Comparison of ENCODE assay signal across 14 cellular contexts in the genomic region with DNA sequence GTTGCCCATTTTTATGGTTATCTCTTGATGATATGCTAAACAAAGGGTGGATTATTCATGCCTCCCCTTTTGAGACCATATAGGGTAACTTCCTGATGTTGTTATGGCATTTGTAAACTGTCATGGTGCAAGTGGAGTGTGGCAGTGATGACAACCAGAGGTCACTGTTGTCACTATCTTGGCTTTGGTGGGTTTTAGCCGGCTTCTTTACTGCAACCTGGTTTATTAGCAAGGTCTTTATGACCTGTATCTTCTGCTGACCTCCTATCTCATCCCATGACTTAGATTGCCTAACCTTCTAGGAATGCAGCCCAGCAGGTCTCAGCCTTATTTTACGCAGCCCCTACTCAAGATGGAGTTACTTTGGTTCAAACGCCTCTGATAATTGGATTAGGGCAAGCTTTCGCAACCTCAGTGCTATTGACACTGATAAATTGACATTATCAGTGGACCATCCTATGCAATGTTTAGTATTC. TPM values are rescaled to one million over a fixed set of nuclear protein-coding genes. Genes with fewer than 3 reads are reported as not detected.
DNase-seq lines count a peak whose midpoint lies in the region; ATAC-seq, FAIRE-seq and TF ChIP-seq lines count a peak whose summit lies in the region.
"Had no signal": no experiment of that assay in that cellular context is flagged by ENCODE, and none has a peak within 500 bp of the region (broad histone marks: within the 10 kb centered on the region; RNA-seq: fewer than 3 reads in every experiment).

No MANE protein-coding gene starts in this region.

- H3K79me2 ChIP-seq in Loucy (ENCODE audit: insufficient read depth, low read length) = no peaks in the 10 kb centered on the region
- H3K79me2 ChIP-seq in smooth muscle cell (ENCODE audit: low read depth) = no peaks in the 10 kb centered on the region

- TF ChIP-seq CTCF in Loucy (conservative IDR thresholded peaks at IDR 0.05; ENCODE audit: low read length) = peak; percentile 45
- no peak for TF ChIP-seq CTCF in bronchial epithelial cell (IDR thresholded peaks at IDR 0.05; ENCODE audit: insufficient read depth, low read length, severe bottlenecking)
- peak; percentile 12 for TF ChIP-seq CTCF in smooth muscle cell (IDR thresholded peaks at IDR 0.05; ENCODE audit: borderline replicate concordance, insufficient read depth, poor library complexity, severe bottlenecking)
- no peak for TF ChIP-seq CTCF in osteocyte (IDR thresholded peaks at IDR 0.05)

- peaks cover 1% of the 10 kb centered on the region for H3K36me3 Mint-ChIP-seq in activated CD8-positive, alpha-beta memory T cell treated with anti-CD3 and anti-CD28 coated beads, Interleukin-2, amount 10 ng/mL, durations not matched to agents 7 days and 5 days
- H3K36me3 Mint-ChIP-seq in osteocyte (ENCODE audit: unreplicated experiment) = no peaks in the 10 kb centered on the region
- H3K36me3 Mint-ChIP-seq: activated naive CD8-positive, alpha-beta T cell had no signal

- H3K27me3 ChIP-seq in Loucy (ENCODE audit: insufficient read depth, low read length, poor library complexity, severe bottlenecking) (no peaks in the 10 kb centered on the region), bronchial epithelial cell (ENCODE audit: control insufficient read depth, insufficient read depth, low read length) (no peaks in the 10 kb centered on the region), smooth muscle cell (ENCODE audit: low read depth) (no peaks in the 10 kb centered on the region)
- H3K27me3 ChIP-seq: heart right ventricle had no signal

- peaks cover 27% of the 10 kb centered on the region for H3K4me1 Mint-ChIP-seq in activated CD8-positive, alpha-beta memory T cell treated with anti-CD3 and anti-CD28 coated beads, Interleukin-2, amount 10 ng/mL, durations not matched to agents 7 days and 5 days
- peaks cover 9% of the 10 kb centered on the region for H3K4me1 Mint-ChIP-seq in osteocyte (ENCODE audit: unreplicated experiment)

- ATAC-seq in activated CD8-positive, alpha-beta memory T cell treated with anti-CD3 and anti-CD28 coated beads, Interleukin-2, amount 10 ng/mL, durations not matched to agents 7 days and 5 days = peak; percentile 34
- no peak for ATAC-seq in GM21447 (IDR thresholded peaks at IDR 0.05; ENCODE audit: unreplicated experiment)
- ATAC-seq: A549 had no signal

- H3K9me3 ChIP-seq in Loucy (ENCODE audit: insufficient read depth, low read depth, low read length) = no peaks in the 10 kb centered on the region
- H3K9me3 ChIP-seq in smooth muscle cell (replicated peaks; ENCODE audit: low read depth) = no peaks in the 10 kb centered on the region
- H3K9me3 ChIP-seq: A549, heart right ventricle, neutrophil had no signal

- no peaks in the 10 kb centered on the region for H3K9me2 ChIP-seq in Loucy (replicated peaks; ENCODE audit: low read depth, low read length)

- no peak overlapping the region for H3K4me3 Mint-ChIP-seq in activated CD8-positive, alpha-beta memory T cell treated with anti-CD3 and anti-CD28 coated beads, Interleukin-2, amount 10 ng/mL, durations not matched to agents 7 days and 5 days
- no peak overlapping the region for H3K4me3 Mint-ChIP-seq in osteocyte (ENCODE audit: unreplicated experiment)
- H3K4me3 Mint-ChIP-seq: activated naive CD8-positive, alpha-beta T cell had no signal

- H3K4me2 ChIP-seq in Loucy (ENCODE audit: low read depth, low read length, poor library complexity, severe bottlenecking) (peak overlapping the region; percentile 26), smooth muscle cell (peak overlapping the region; percentile 76)
- H3K4me2 ChIP-seq: A549 had no signal

- H3K4me1 ChIP-seq in Loucy (ENCODE audit: insufficient read depth, low read length, poor library complexity, severe bottlenecking) (peaks cover 15% of the 10 kb centered on the region), smooth muscle cell (ENCODE audit: low read depth) (peaks cover 19% of the 10 kb centered on the region)
- H3K4me1 ChIP-seq: A549 had no signal

- 20% methylated on average over 4 of the region's 4 CpGs for WGBS in smooth muscle cell (ENCODE audit: low lambda C conversion rate)

- no peak overlapping the region for H3K9ac ChIP-seq in Loucy (ENCODE audit: low read depth, low read length, poor library complexity, severe bottlenecking)
- no peak overlapping the region for H3K9ac ChIP-seq in smooth muscle cell (ENCODE audit: low read depth)

- H4K20me1 ChIP-seq in Loucy (ENCODE audit: insufficient read depth, low read length, poor library complexity, severe bottlenecking) (no peaks in the 10 kb centered on the region), smooth muscle cell (ENCODE audit: low read depth) (no peaks in the 10 kb centered on the region)

- H3K36me3 ChIP-seq in Loucy (ENCODE audit: insufficient read depth, low read length) (no peaks in the 10 kb centered on the region), bronchial epithelial cell (ENCODE audit: control insufficient read depth, insufficient read depth, low read length) (no peaks in the 10 kb centered on the region), smooth muscle cell (ENCODE audit: low read depth) (no peaks in the 10 kb centered on the region)
- H3K36me3 ChIP-seq: heart right ventricle, neutrophil had no signal

- CTCF ChIA-PET in activated CD8-positive, alpha-beta memory T cell treated with anti-CD3 and anti-CD28 coated beads, Interleukin-2, amount 10 ng/mL, durations not matched to agents 7 days and 5 days (lab: Charles Lee) = interaction anchor here (0.9 to 7.1 kb wide), 16 partner anchors 10 to 649 kb away, joined by 3 to 68 read pairs (median 6); partner anchors contain the start of genes INPP5F and MCMBP

- H3F3A ChIP-seq in Loucy (ENCODE audit: low read depth) = 0 out of 2 replicates have a peak, but pooled peaks cover 2% of the 10 kb centered on the region
- H3F3A ChIP-seq in smooth muscle cell (ENCODE audit: low read depth) = peaks cover 10% of the 10 kb centered on the region

- H3K4me3 ChIP-seq in Loucy (ENCODE audit: low read length, poor library complexity, severe bottlenecking) (no peak overlapping the region), bronchial epithelial cell (ENCODE audit: low read depth, low read length) (no peak overlapping the region), smooth muscle cell (peak overlapping the region; percentile 39)
- H3K4me3 ChIP-seq: A549, heart right ventricle had no signal

- H2AFZ ChIP-seq in Loucy (ENCODE audit: low read length) (peak overlapping the region; percentile 83; the same call in 1 of the 2 replicates), smooth muscle cell (ENCODE audit: low read depth) (peak overlapping the region; percentile 96)

- FAIRE-seq in bronchial epithelial cell (lab: Jason Lieb, UNC) = no peak
- FAIRE-seq: A549 had no signal

- no peaks in the 10 kb centered on the region for H3K27me3 Mint-ChIP-seq in activated CD8-positive, alpha-beta memory T cell treated with anti-CD3 and anti-CD28 coated beads, Interleukin-2, amount 10 ng/mL, durations not matched to agents 7 days and 5 days
- H3K27me3 Mint-ChIP-seq in osteocyte (ENCODE audit: unreplicated experiment) = no peaks in the 10 kb centered on the region
- H3K27me3 Mint-ChIP-seq: activated naive CD8-positive, alpha-beta T cell had no signal

- H3K27ac ChIP-seq in smooth muscle cell (ENCODE audit: low read depth) = peak overlapping the region; percentile 51
- H3K27ac ChIP-seq: A549, neutrophil had no signal

- no peaks in the 10 kb centered on the region for H3K9me3 Mint-ChIP-seq in activated CD8-positive, alpha-beta memory T cell treated with anti-CD3 and anti-CD28 coated beads, Interleukin-2, amount 10 ng/mL, durations not matched to agents 7 days and 5 days (ENCODE audit: low read depth)
- H3K9me3 Mint-ChIP-seq in osteocyte (ENCODE audit: unreplicated experiment) = no peaks in the 10 kb centered on the region

- no peak overlapping the region for H3K27ac Mint-ChIP-seq in activated CD8-positive, alpha-beta memory T cell treated with anti-CD3 and anti-CD28 coated beads, Interleukin-2, amount 10 ng/mL, durations not matched to agents 7 days and 5 days
- no peak overlapping the region for H3K27ac Mint-ChIP-seq in osteocyte (ENCODE audit: unreplicated experiment)

- peak; percentile 50 for DNase-seq in activated CD8-positive, alpha-beta memory T cell treated with anti-CD3 and anti-CD28 coated beads, Interleukin-2, amount 10 ng/mL, durations not matched to agents 7 days and 5 days
- no peak for DNase-seq in activated CD8-positive, alpha-beta memory T cell treated with anti-CD3 and anti-CD28 coated beads, Interleukin-2, amount 50 U/mL, for 4 hours
- DNase-seq in bronchial epithelial cell (ENCODE audit: low read depth) (peak; percentile 29), smooth muscle cell (lab: John Stamatoyannopoulos, UW; ENCODE audit: unreplicated experiment) (no peak), osteocyte (ENCODE audit: extremely low spot score, unreplicated experiment) (no peak), NCI-H226 (no peak)
- DNase-seq: heart right ventricle; NCI-H1105; stimulated activated CD4-positive, alpha-beta T cell treated with anti-CD3 and anti-CD28 coated beads, Interleukin-4, amount 100 ng/mL, for 24 hours had no signal

RNA-seq across cellular contexts. Expression of gene BAG3, which starts 36.9 kb away (rescaled TPM):
- 10 to 100 TPM; 12.7 to 13.0 TPM for total RNA-seq in activated CD8-positive, alpha-beta memory T cell treated with anti-CD3 and anti-CD28 coated beads, Interleukin-2, amount 10 ng/mL, durations not matched to agents 7 days and 5 days
- 6.4 and 7.1 TPM in 2 replicates for total RNA-seq in bronchial epithelial cell
- 24.4 and 25.5 TPM in 2 replicates for total RNA-seq in smooth muscle cell
- polyA plus RNA-seq in smooth muscle cell = 70.1 and 73.7 TPM in 2 replicates
- 40.1 and 41.0 TPM in 2 replicates for total RNA-seq in osteocyte

RNA-seq across cellular contexts. Expression of gene INPP5F, which starts 37.8 kb away (rescaled TPM):
- total RNA-seq in activated CD8-positive, alpha-beta memory T cell treated with anti-CD3 and anti-CD28 coated beads, Interleukin-2, amount 10 ng/mL, durations not matched to agents 7 days and 5 days = 10 to 100 TPM; 17.4 to 32.0 TPM
- total RNA-seq in bronchial epithelial cell (10.1 and 11.6 TPM in 2 replicates), smooth muscle cell (106 and 143 TPM in 2 replicates), osteocyte (36.8 and 38.6 TPM in 2 replicates)
- 15.9 and 16.3 TPM in 2 replicates for polyA plus RNA-seq in smooth muscle cell

Comparison
In these comparisons a context has a peak if more than half of its experiments do, and no peak if none do; other contexts are left out.
1. DNase-seq: peak in activated CD8-positive, alpha-beta memory T cell treated with anti-CD3 and anti-CD28 coated beads, Interleukin-2, amount 10 ng/mL, durations not matched to agents 7 days and 5 days (single experiment) and bronchial epithelial cell (single experiment); none in activated CD8-positive, alpha-beta memory T cell treated with anti-CD3 and anti-CD28 coated beads, Interleukin-2, amount 50 U/mL, for 4 hours (single experiment), smooth muscle cell (single experiment), osteocyte (single experiment) and NCI-H226 (single experiment).
2. CTCF ChIP-seq: peak in Loucy (single experiment) and smooth muscle cell (single experiment); none in bronchial epithelial cell (single experiment) and osteocyte (single experiment).